36 cellular contexts compared by ENCODE assay signal in genomic region chr11:26204839-26205238, GRCh38.
"Had no signal": no experiment of that assay in that cellular context is flagged by ENCODE, and none has a peak within 500 bp of the region (broad histone marks: within the 10 kb centered on the region; RNA-seq: fewer than 3 reads in every experiment).

No MANE protein-coding gene starts in this region.

- H3K36me3 Mint-ChIP-seq: activated naive CD4-positive, alpha-beta T cell treated with anti-CD3 and anti-CD28 coated beads, Interleukin-2, amount 10 ng/mL, durations not matched to agents 7 days and 5 days; activated naive CD4-positive, alpha-beta T cell treated with anti-CD3 and anti-CD28 coated beads, Interleukin-2, amount 50 U/mL, for 24 hours; activated naive CD4-positive, alpha-beta T cell treated with anti-CD3 and anti-CD28 coated beads, Interleukin-2, amount 50 U/mL, for 72 hours; activated naive CD8-positive, alpha-beta T cell; activated naive CD8-positive, alpha-beta T cell treated with anti-CD3 and anti-CD28 coated beads for 36 hours; activated naive CD8-positive, alpha-beta T cell treated with anti-CD3 and anti-CD28 coated beads, Interleukin-2, amount 10 ng/mL, durations not matched to agents 7 days and 5 days; brain had no signal

- H3K27me3 Mint-ChIP-seq: activated naive CD4-positive, alpha-beta T cell treated with anti-CD3 and anti-CD28 coated beads, Interleukin-2, amount 10 ng/mL, durations not matched to agents 7 days and 5 days; activated naive CD4-positive, alpha-beta T cell treated with anti-CD3 and anti-CD28 coated beads, Interleukin-2, amount 50 U/mL, for 24 hours; activated naive CD8-positive, alpha-beta T cell; activated naive CD8-positive, alpha-beta T cell treated with anti-CD3 and anti-CD28 coated beads for 36 hours; activated naive CD8-positive, alpha-beta T cell treated with anti-CD3 and anti-CD28 coated beads, Interleukin-2, amount 10 ng/mL, durations not matched to agents 7 days and 5 days; activated naive CD8-positive, alpha-beta T cell treated with anti-CD3 and anti-CD28 coated beads, Interleukin-2, amount 50 U/mL, for 24 hours; activated T-cell treated with anti-CD3 and anti-CD28 coated beads, Interleukin-2, amount 50 U/mL, for 24 hours; activated T-helper 17 cell treated with anti-CD3 and anti-CD28 coated beads, Interleukin-2, amount 50 U/mL, for 72 hours; central memory CD8-positive, alpha-beta T cell had no signal

- DNase-seq: activated effector memory CD4-positive, alpha-beta T cell treated with anti-CD3 and anti-CD28 coated beads, Interleukin-2, amount 50 U/mL, for 16 hours; activated gamma-delta T cell; activated gamma-delta T cell treated with Interleukin-2 at 50 U/mL for 16 hours; activated naive CD4-positive, alpha-beta T cell; activated naive CD4-positive, alpha-beta T cell treated with anti-CD3 and anti-CD28 coated beads for 36 hours; activated naive CD4-positive, alpha-beta T cell treated with anti-CD3 and anti-CD28 coated beads, Interleukin-2, amount 10 ng/mL, durations not matched to agents 7 days and 5 days; activated naive CD4-positive, alpha-beta T cell treated with anti-CD3 and anti-CD28 coated beads, Interleukin-2, amount 50 U/mL, for 16 hours; activated naive CD4-positive, alpha-beta T cell treated with Interleukin-2 at 50 U/mL for 16 hours; activated naive CD8-positive, alpha-beta T cell treated with anti-CD3 and anti-CD28 coated beads for 36 hours; activated naive CD8-positive, alpha-beta T cell treated with anti-CD3 and anti-CD28 coated beads, Interleukin-2, amount 10 ng/mL, durations not matched to agents 7 days and 5 days; activated naive CD8-positive, alpha-beta T cell treated with anti-CD3 and anti-CD28 coated beads, Interleukin-2, amount 50 U/mL, for 24 hours; activated T-cell treated with anti-CD3 and anti-CD28 coated beads for 4 hours; activated T-cell treated with anti-CD3 and anti-CD28 coated beads, Interleukin-2, amount 50 U/mL, for 1 hour; activated T-cell treated with anti-CD3 and anti-CD28 coated beads, Interleukin-2, amount 50 U/mL, for 24 hours; activated T-cell treated with anti-CD3 and anti-CD28 coated beads, Interleukin-2, amount 50 U/mL, for 4 hours; activated T-cell treated with anti-CD3 and anti-CD28 coated beads, Interleukin-2, amount 50 U/mL, for 48 hours; activated T-cell treated with anti-CD3 and anti-CD28 coated beads, Interleukin-2, amount 50 U/mL, for 72 hours; adrenal gland; amniotic stem cell; amygdala; anterior cingulate cortex; aorta; body of pancreas; brain microvascular endothelial cell; caudate nucleus; central memory CD4-positive, alpha-beta T cell; cerebellar nuclear complex had no signal

- ATAC-seq: activated naive CD4-positive, alpha-beta T cell treated with anti-CD3 and anti-CD28 coated beads, Interleukin-2, amount 50 U/mL, for 72 hours; activated T-cell treated with anti-CD3 and anti-CD28 coated beads, Interleukin-2, amount 50 U/mL, for 4 hours; activated T-cell treated with anti-CD3 and anti-CD28 coated beads, Interleukin-2, amount 50 U/mL, for 72 hours; activated T-helper 17 cell treated with anti-CD3 and anti-CD28 coated beads, Interleukin-2, amount 50 U/mL, for 72 hours; body of pancreas had no signal

- H3K4me3 Mint-ChIP-seq: activated naive CD4-positive, alpha-beta T cell treated with anti-CD3 and anti-CD28 coated beads for 36 hours; activated naive CD4-positive, alpha-beta T cell treated with anti-CD3 and anti-CD28 coated beads, Interleukin-2, amount 10 ng/mL, durations not matched to agents 7 days and 5 days; activated naive CD4-positive, alpha-beta T cell treated with anti-CD3 and anti-CD28 coated beads, Interleukin-2, amount 50 U/mL, for 24 hours; activated naive CD8-positive, alpha-beta T cell; activated naive CD8-positive, alpha-beta T cell treated with anti-CD3 and anti-CD28 coated beads for 36 hours; activated naive CD8-positive, alpha-beta T cell treated with anti-CD3 and anti-CD28 coated beads, Interleukin-2, amount 10 ng/mL, durations not matched to agents 7 days and 5 days; activated naive CD8-positive, alpha-beta T cell treated with anti-CD3 and anti-CD28 coated beads, Interleukin-2, amount 50 U/mL, for 24 hours; activated T-cell treated with anti-CD3 and anti-CD28 coated beads, Interleukin-2, amount 50 U/mL, for 24 hours; activated T-cell treated with anti-CD3 and anti-CD28 coated beads, Interleukin-2, amount 50 U/mL, for 4 hours; activated T-cell treated with anti-CD3 and anti-CD28 coated beads, Interleukin-2, amount 50 U/mL, for 72 hours; activated T-helper 17 cell treated with anti-CD3 and anti-CD28 coated beads, Interleukin-2, amount 50 U/mL, for 72 hours; brain; central memory CD8-positive, alpha-beta T cell had no signal

- H3K27ac Mint-ChIP-seq: activated naive CD4-positive, alpha-beta T cell treated with anti-CD3 and anti-CD28 coated beads for 36 hours; activated naive CD4-positive, alpha-beta T cell treated with anti-CD3 and anti-CD28 coated beads, Interleukin-2, amount 10 ng/mL, durations not matched to agents 7 days and 5 days; activated naive CD4-positive, alpha-beta T cell treated with anti-CD3 and anti-CD28 coated beads, Interleukin-2, amount 50 U/mL, for 24 hours; activated naive CD4-positive, alpha-beta T cell treated with anti-CD3 and anti-CD28 coated beads, Interleukin-2, amount 50 U/mL, for 72 hours; activated naive CD8-positive, alpha-beta T cell; activated naive CD8-positive, alpha-beta T cell treated with anti-CD3 and anti-CD28 coated beads for 36 hours; activated naive CD8-positive, alpha-beta T cell treated with anti-CD3 and anti-CD28 coated beads, Interleukin-2, amount 10 ng/mL, durations not matched to agents 7 days and 5 days; activated naive CD8-positive, alpha-beta T cell treated with anti-CD3 and anti-CD28 coated beads, Interleukin-2, amount 50 U/mL, for 24 hours; activated T-cell treated with anti-CD3 and anti-CD28 coated beads, Interleukin-2, amount 50 U/mL, for 24 hours; activated T-cell treated with anti-CD3 and anti-CD28 coated beads, Interleukin-2, amount 50 U/mL, for 72 hours; activated T-helper 17 cell treated with anti-CD3 and anti-CD28 coated beads, Interleukin-2, amount 50 U/mL, for 72 hours; activated T-helper 2 cell treated with anti-CD3 and anti-CD28 coated beads, Interferon-gamma antibody, Interleukin-2, Interleukin-4, amounts not matched to agents 10 μg/mL and 5 μg/mL and 100 μg/mL, durations not matched to agents 14 hours and 24 hours and 36 hours; brain had no signal

- FAIRE-seq: astrocyte, bronchial epithelial cell had no signal

- H3K9me3 Mint-ChIP-seq: activated naive CD4-positive, alpha-beta T cell treated with anti-CD3 and anti-CD28 coated beads for 36 hours; activated naive CD4-positive, alpha-beta T cell treated with anti-CD3 and anti-CD28 coated beads, Interleukin-2, amount 10 ng/mL, durations not matched to agents 7 days and 5 days; activated naive CD8-positive, alpha-beta T cell treated with anti-CD3 and anti-CD28 coated beads, Interleukin-2, amount 10 ng/mL, durations not matched to agents 7 days and 5 days; activated T-helper 17 cell treated with anti-CD3 and anti-CD28 coated beads, Interleukin-2, amount 50 U/mL, for 72 hours had no signal

- H3K4me1 Mint-ChIP-seq: activated naive CD4-positive, alpha-beta T cell treated with anti-CD3 and anti-CD28 coated beads, Interleukin-2, amount 10 ng/mL, durations not matched to agents 7 days and 5 days; activated naive CD4-positive, alpha-beta T cell treated with anti-CD3 and anti-CD28 coated beads, Interleukin-2, amount 50 U/mL, for 24 hours; activated naive CD8-positive, alpha-beta T cell treated with anti-CD3 and anti-CD28 coated beads for 36 hours; activated naive CD8-positive, alpha-beta T cell treated with anti-CD3 and anti-CD28 coated beads, Interleukin-2, amount 10 ng/mL, durations not matched to agents 7 days and 5 days; activated naive CD8-positive, alpha-beta T cell treated with anti-CD3 and anti-CD28 coated beads, Interleukin-2, amount 50 U/mL, for 24 hours; activated T-helper 17 cell treated with anti-CD3 and anti-CD28 coated beads, Interleukin-2, amount 50 U/mL, for 72 hours; central memory CD8-positive, alpha-beta T cell had no signal
